In genomic region chr18:58271770-58272169, GRCh38 we compare ENCODE assay signal across 21 cellular contexts.
A peak's percentile ranks its signal among the peaks of the same experiment; 100 is the strongest.
DNase-seq lines count a peak whose midpoint lies in the region; ATAC-seq, FAIRE-seq and TF ChIP-seq lines count a peak whose summit lies in the region.
"Had no signal": no experiment of that assay in that cellular context is flagged by ENCODE, and none has a peak within 500 bp of the region (broad histone marks: within the 10 kb centered on the region; RNA-seq: fewer than 3 reads in every experiment).

No MANE protein-coding gene starts in this region.

- H3K36me3 ChIP-seq in PC-9 (ENCODE audit: low read depth) = 0 out of 2 replicates have a peak, but pooled peaks cover 7% of the 10 kb centered on the region
- H3K36me3 ChIP-seq in keratinocyte (ENCODE audit: control insufficient read depth in 2 of 2, extremely low read depth in 1 of 2, insufficient read depth in 2 of 2, low read length in 2 of 2) = peaks cover 3 to 7% of the 10 kb centered on the region in 2 experiments
- H3K36me3 ChIP-seq in stomach = no peaks in the 10 kb centered on the region
- H3K36me3 ChIP-seq in colonic mucosa = no peaks in the 10 kb centered on the region

- no peak for TF ChIP-seq CTCF in PC-9 (conservative IDR thresholded peaks at IDR 0.05)
- TF ChIP-seq CTCF in keratinocyte (optimal IDR thresholded peaks at IDR 0.05 in 1 of 3, IDR thresholded peaks at IDR 0.05 in 1 of 3, conservative IDR thresholded peaks at IDR 0.05 in 1 of 3; ENCODE audit: extremely low read depth in 1 of 3, insufficient read depth in 2 of 3, low read length in 3 of 3) = no peak
- no peak for TF ChIP-seq CTCF in stomach (IDR thresholded peaks at IDR 0.05)
- TF ChIP-seq CTCF in colonic mucosa (IDR thresholded peaks at IDR 0.05) = no peak

- TF ChIP-seq EP300 in stomach (IDR thresholded peaks at IDR 0.05) = no peak

- H3K9me1 ChIP-seq in keratinocyte (ENCODE audit: control insufficient read depth, extremely low read depth, insufficient read depth, low read length) = no peaks in the 10 kb centered on the region

- H3K9me3 ChIP-seq in PC-9 (ENCODE audit: insufficient read depth, low read depth) (no peaks in the 10 kb centered on the region), keratinocyte (ENCODE audit: control insufficient read depth, low read depth, low read length) (no peaks in the 10 kb centered on the region), stomach (no peaks in the 10 kb centered on the region), colonic mucosa (no peaks in the 10 kb centered on the region)
- H3K9me3 ChIP-seq: SJSA1 had no signal

- H3K79me2 ChIP-seq in PC-9 (ENCODE audit: low read depth) = peaks cover 84% of the 10 kb centered on the region
- H3K79me2 ChIP-seq in keratinocyte (ENCODE audit: control insufficient read depth, insufficient read depth, low read length) = peaks cover 80% of the 10 kb centered on the region

- H3K27ac ChIP-seq in PC-9 (peak overlapping the region; percentile 95; the same call in 1 of the 2 replicates), keratinocyte (ENCODE audit: control insufficient read depth, insufficient read depth, low read length) (peak overlapping the region; percentile 11), stomach (peak overlapping the region in 4 of 5 donors; percentile 78 to 93 (median 84)), colonic mucosa (no peak overlapping the region)
- H3K27ac ChIP-seq: 22Rv1, RWPE1, SJSA1 had no signal

- dilution Hi-C loops in keratinocyte (cut with MboI; ENCODE audit: extremely low pct_ligation_motif_present, low sequenced_read_pairs) = no loop called here

- H4K20me1 ChIP-seq in PC-9 (ENCODE audit: insufficient read depth) (peaks cover 7% of the 10 kb centered on the region; the same call in 1 of the 2 replicates), keratinocyte (ENCODE audit: control insufficient read depth, extremely low read depth, insufficient read depth, low read length) (peaks cover 5% of the 10 kb centered on the region)

- 26 to 56% (median 40%) methylated on average over 2 of the region's 2 CpGs for WGBS in stomach, 5 donors

- TF ChIP-seq POLR2A in stomach (IDR thresholded peaks at IDR 0.05) = no peak

- intact Hi-C loops in Right ventricle myocardium superior (cut with DNase I) = no loop called here
- intact Hi-C loops in Right ventricle myocardium inferior (cut with DNase I) = no loop called here
- intact Hi-C loops in PC-9 (cut with micrococcal nuclease; ENCODE audit: unreplicated experiment) = no loop called here
- intact Hi-C loops in stomach (cut with DNase I; ENCODE audit: low total_unique reads) = no loop called here
- intact Hi-C loops in colonic mucosa (cut with DNase I) = no loop called here

- H3F3A ChIP-seq in PC-9 (ENCODE audit: insufficient read depth, low read depth) = peaks cover 43% of the 10 kb centered on the region

- no peak for FAIRE-seq in keratinocyte (lab: Jason Lieb, UNC)
- no peak for FAIRE-seq in GM19239 (lab: Jason Lieb, UNC)

- peaks cover 50% of the 10 kb centered on the region for H3K4me1 ChIP-seq in PC-9 (replicated peaks; ENCODE audit: insufficient read depth)
- H3K4me1 ChIP-seq in keratinocyte (ENCODE audit: control insufficient read depth, extremely low read depth, insufficient read depth, low read length) = peaks cover 44% of the 10 kb centered on the region
- peaks cover 20 to 76% (median 49%) of the 10 kb centered on the region in 4 donors for H3K4me1 ChIP-seq in stomach
- H3K4me1 ChIP-seq in colonic mucosa = no peaks in the 10 kb centered on the region

- no peaks in the 10 kb centered on the region for H3K27me3 ChIP-seq in PC-9 (ENCODE audit: insufficient read depth, low read depth)
- H3K27me3 ChIP-seq in keratinocyte (ENCODE audit: control insufficient read depth, extremely low read depth, insufficient read depth, low read length) = no peaks in the 10 kb centered on the region
- H3K27me3 ChIP-seq in stomach = no peaks in the 10 kb centered on the region
- H3K27me3 ChIP-seq in colonic mucosa = no peaks in the 10 kb centered on the region
- H3K27me3 ChIP-seq: SJSA1 had no signal

- DNase-seq in Right ventricle myocardium superior (no peak), Right ventricle myocardium inferior (ENCODE audit: missing footprints) (no peak), PC-9 (no peak), keratinocyte (ENCODE audit: low read depth, low spot score) (no peak), stomach (no peak), GM19239 (ENCODE audit: insufficient read length, low spot score) (no peak), colonic mucosa (no peak)
- DNase-seq: COR-L47, GF-D8, GOT3, KBM-7, NCI-H1417 treated with DMSO at 0.1 percent for 48 hours, NCI-H187 treated with DMSO at 0.1 percent for 48 hours, NCI-H2227 treated with DMSO at 0.1 percent for 48 hours, NCI-H510A treated with DMSO at 0.1 percent for 48 hours, NCI-H82, PC-3 had no signal

- H3K9me2 ChIP-seq in PC-9 (ENCODE audit: insufficient read depth) = no peaks in the 10 kb centered on the region

- no TSS peak for BruUV-seq in PC-9 (replicated peaks; lab: Mats Ljungman, UMichigan)

- ATAC-seq in Right ventricle myocardium superior (ENCODE audit: poor library complexity) (peak; percentile 34), Right ventricle myocardium inferior (no peak), HG03521 (IDR thresholded peaks at IDR 0.05; ENCODE audit: unreplicated experiment) (no peak)
- ATAC-seq: PC-3 had no signal

- 0 out of 2 replicates have a peak overlapping the region, but pooled peaks have one; percentile 94 for H3K4me2 ChIP-seq in PC-9
- H3K4me2 ChIP-seq in keratinocyte (ENCODE audit: control insufficient read depth, extremely low read depth, insufficient read depth, low read depth, low read length) = no peak overlapping the region

- H2AFZ ChIP-seq in PC-9 (no peak overlapping the region), keratinocyte (ENCODE audit: control insufficient read depth, low read length) (no peak overlapping the region)

- H3K4me3 ChIP-seq in PC-9 (no peak overlapping the region), keratinocyte (ENCODE audit: control insufficient read depth in 2 of 3, extremely low read depth in 1 of 3, insufficient read depth in 2 of 3, low read depth in 1 of 3, low read length in 3 of 3) (no peak overlapping the region), stomach (no peak overlapping the region), colonic mucosa (no peak overlapping the region)
- H3K4me3 ChIP-seq: SJSA1 had no signal

- POLR2A ChIA-PET in PC-9 (lab: Charles Lee; ENCODE audit: unreplicated experiment) = no interaction called here

- CTCF ChIA-PET in PC-9 (lab: Charles Lee) = no interaction called here

- no peak overlapping the region for H3K9ac ChIP-seq in keratinocyte (ENCODE audit: control insufficient read depth, extremely low read depth, insufficient read depth, low read length)
- no peak overlapping the region for H3K9ac ChIP-seq in colonic mucosa (ENCODE audit: low read depth in 2 of 2, low read length in 2 of 2)
